Comparison of ENCODE assay signal across 18 cellular contexts in genomic region chr5:103541114-103541513, GRCh38. TPM values are rescaled to one million over a fixed set of nuclear protein-coding genes. Genes with fewer than 3 reads are reported as not detected.
DNase-seq lines count a peak whose midpoint lies in the region; ATAC-seq, FAIRE-seq and TF ChIP-seq lines count a peak whose summit lies in the region.
"Had no signal": no experiment of that assay in that cellular context is flagged by ENCODE, and none has a peak within 500 bp of the region (broad histone marks: within the 10 kb centered on the region; RNA-seq: fewer than 3 reads in every experiment).

No MANE protein-coding gene starts in this region.

- H4K20me1 ChIP-seq in GM12878 (ENCODE audit: control insufficient read depth, insufficient read depth) (no peaks in the 10 kb centered on the region), smooth muscle cell (ENCODE audit: low read depth) (no peaks in the 10 kb centered on the region)

- ATAC-seq in GM18498 (IDR thresholded peaks at IDR 0.05; ENCODE audit: unreplicated experiment) = peak; percentile 48
- ATAC-seq in GM21717 (IDR thresholded peaks at IDR 0.05; ENCODE audit: unreplicated experiment) = peak; percentile 77
- peak; percentile 41 for ATAC-seq in HG03565 (IDR thresholded peaks at IDR 0.05; ENCODE audit: unreplicated experiment)
- ATAC-seq in GM12878 = peak; percentile 79
- ATAC-seq in CD8-positive, alpha-beta T cell = no peak

- DNase-seq in GM12878 (ENCODE audit: low read depth, low spot score) (no peak), smooth muscle cell (lab: John Stamatoyannopoulos, UW; ENCODE audit: unreplicated experiment) (no peak), OCI-M2 (lab: John Stamatoyannopoulos, UW; ENCODE audit: unreplicated experiment) (no peak)
- no peak for DNase-seq in CD8-positive, alpha-beta T cell
- DNase-seq: ACHN; C1 segment of cervical spinal cord; CD4-positive, alpha-beta T cell; DMS79; GM23248; IMR-90; Kasumi-1; KBM-7 had no signal

- H3K9ac ChIP-seq in GM12878 (ENCODE audit: control insufficient read depth, insufficient read depth, low read length) = no peak overlapping the region
- no peak overlapping the region for H3K9ac ChIP-seq in smooth muscle cell (ENCODE audit: low read depth)
- H3K9ac ChIP-seq: GM23248 had no signal

- H3K27me3 ChIP-seq in GM12878 (replicated peaks in 1 of 2; ENCODE audit: control insufficient read depth in 2 of 2, insufficient read depth in 2 of 2, low read length in 1 of 2) (no peaks in the 10 kb centered on the region; a peak in 1 of 4 replicates), smooth muscle cell (ENCODE audit: low read depth) (no peaks in the 10 kb centered on the region)
- no peaks in the 10 kb centered on the region for H3K27me3 ChIP-seq in CD8-positive, alpha-beta T cell (ENCODE audit: insufficient read depth, low read length)

- TF ChIP-seq CTCF in GM12878 (IDR thresholded peaks at IDR 0.05 in 2 of 3, conservative IDR thresholded peaks at IDR 0.05 in 1 of 3; ENCODE audit: control insufficient read depth in 2 of 3, extremely low read depth in 1 of 3, insufficient read depth in 1 of 3, low read depth in 3 of 3, low read length in 3 of 3) (no peak), smooth muscle cell (IDR thresholded peaks at IDR 0.05; ENCODE audit: borderline replicate concordance, insufficient read depth, poor library complexity, severe bottlenecking) (no peak)
- no peak for TF ChIP-seq CTCF in CD8-positive, alpha-beta T cell (IDR thresholded peaks at IDR 0.05)

- H3K4me1 ChIP-seq in GM12878 (ENCODE audit: control insufficient read depth, insufficient read depth, low read length) (no peaks in the 10 kb centered on the region), smooth muscle cell (ENCODE audit: low read depth) (no peaks in the 10 kb centered on the region)
- H3K4me1 ChIP-seq in CD8-positive, alpha-beta T cell (ENCODE audit: insufficient read depth, low read length) = no peaks in the 10 kb centered on the region

- no peak for TF ChIP-seq EP300 in GM12878 (IDR thresholded peaks at IDR 0.05; ENCODE audit: borderline replicate concordance in 1 of 2, control insufficient read depth in 1 of 2, low read depth in 2 of 2, low read length in 2 of 2)

- no peak for TF ChIP-seq POLR2A in GM12878 (IDR thresholded peaks at IDR 0.05; ENCODE audit: low read depth, low read length)

- no TSS peak for BruUV-seq in GM12878 (replicated peaks; lab: Mats Ljungman, UMichigan)

- H2AFZ ChIP-seq in GM12878 (ENCODE audit: control insufficient read depth, low read depth, low read length) = no peak overlapping the region
- no peak overlapping the region for H2AFZ ChIP-seq in smooth muscle cell (ENCODE audit: low read depth)
- H2AFZ ChIP-seq: GM23248 had no signal

- no peak overlapping the region for H3K4me3 Mint-ChIP-seq in CD8-positive, alpha-beta T cell
- H3K4me3 Mint-ChIP-seq: B cell; CD4-positive, alpha-beta T cell had no signal

- H3K4me3 ChIP-seq in GM12878 (no peak overlapping the region), smooth muscle cell (no peak overlapping the region)
- H3K4me3 ChIP-seq in CD8-positive, alpha-beta T cell (ENCODE audit: low read depth, low read length) = no peak overlapping the region
- H3K4me3 ChIP-seq: GM23248 had no signal

- H3K4me2 ChIP-seq in GM12878 (ENCODE audit: control insufficient read depth, insufficient read depth) (peak overlapping the region; percentile 5; the same call in 1 of the 2 replicates), smooth muscle cell (no peak overlapping the region)

- H3K36me3 ChIP-seq in GM12878 (ENCODE audit: control insufficient read depth in 2 of 2, insufficient read depth in 2 of 2, low read length in 1 of 2) = no peaks in the 10 kb centered on the region
- H3K36me3 ChIP-seq in CD8-positive, alpha-beta T cell (ENCODE audit: insufficient read depth, low read length) = no peaks in the 10 kb centered on the region
- no peaks in the 10 kb centered on the region for H3K36me3 ChIP-seq in smooth muscle cell (ENCODE audit: low read depth)

- POLR2A ChIA-PET in GM12878 (lab: Charles Lee) = no interaction called here
- POLR2A ChIA-PET in CD8-positive, alpha-beta T cell (lab: Charles Lee) = no interaction called here

- 48% methylated on average over 2 of the region's 2 CpGs for WGBS in GM12878 (ENCODE audit: insufficient coverage, insufficient replicate concordance, low lambda C conversion rate, missing lambda C conversion rate)
- WGBS in smooth muscle cell (ENCODE audit: low lambda C conversion rate) = 87% methylated on average over 2 of the region's 2 CpGs

- CTCF ChIA-PET in GM12878 (lab: Yijun Ruan, JAX) = interaction anchor here (1.3 to 2.1 kb wide), 2 partner anchors 15 to 65 kb away, joined by 3 to 7 read pairs; no protein-coding TSS in a partner anchor
- CTCF ChIA-PET in CD8-positive, alpha-beta T cell (lab: Charles Lee) = no interaction called here

- in situ Hi-C loops in GM12878 (cut with MboI) = no loop called here

- RAD21 ChIA-PET in GM12878 (lab: Charles Lee; ENCODE audit: unreplicated experiment) = no interaction called here

- no peak for TF ChIP-seq RAD21 in GM12878 (IDR thresholded peaks at IDR 0.05; ENCODE audit: insufficient read depth, low read depth, low read length)

- SMC1A ChIA-PET in GM12878 (lab: Charles Lee; ENCODE audit: uncharacterized antibody, unreplicated experiment) = interaction anchor here (1.2 to 2.1 kb wide), 3 partner anchors 8 to 16 kb away, joined by 3 to 10 read pairs (median 7); no protein-coding TSS in a partner anchor

- H3K27ac Mint-ChIP-seq in CD8-positive, alpha-beta T cell = no peak overlapping the region
- H3K27ac Mint-ChIP-seq: B cell; CD4-positive, alpha-beta T cell had no signal

- no peak for FAIRE-seq in GM12878 (lab: Jason Lieb, UNC)
- FAIRE-seq: H54 had no signal

- H3K9me3 ChIP-seq in GM12878 (replicated peaks; ENCODE audit: control insufficient read depth, insufficient read depth, low read length) (no peaks in the 10 kb centered on the region), smooth muscle cell (replicated peaks; ENCODE audit: low read depth) (no peaks in the 10 kb centered on the region)
- H3K9me3 ChIP-seq in CD8-positive, alpha-beta T cell (ENCODE audit: low read length) = no peaks in the 10 kb centered on the region

- no peaks in the 10 kb centered on the region for H3K9me3 Mint-ChIP-seq in CD8-positive, alpha-beta T cell
- H3K9me3 Mint-ChIP-seq: CD4-positive, alpha-beta T cell had no signal

- H3F3A ChIP-seq in smooth muscle cell (ENCODE audit: low read depth) = no peaks in the 10 kb centered on the region

- H3K4me1 Mint-ChIP-seq in CD8-positive, alpha-beta T cell (ENCODE audit: low read depth) = no peaks in the 10 kb centered on the region
- H3K4me1 Mint-ChIP-seq: B cell had no signal

- no peaks in the 10 kb centered on the region for H3K36me3 Mint-ChIP-seq in CD8-positive, alpha-beta T cell

- H3K27ac ChIP-seq in GM12878 (ENCODE audit: control insufficient read depth, insufficient read depth) (no peak overlapping the region), smooth muscle cell (ENCODE audit: low read depth) (no peak overlapping the region)
- H3K27ac ChIP-seq in CD8-positive, alpha-beta T cell (ENCODE audit: low read depth, low read length) = no peak overlapping the region
- H3K27ac ChIP-seq: GM23248, HL-60 had no signal

- intact Hi-C loops in GM12878 (cut with micrococcal nuclease; ENCODE audit: unreplicated experiment) = no loop called here
- intact Hi-C loops in CD8-positive, alpha-beta T cell (cut with DNase I, micrococcal nuclease) = no loop called here

- peaks cover 2% of the 10 kb centered on the region for H3K27me3 Mint-ChIP-seq in CD8-positive, alpha-beta T cell (ENCODE audit: low read depth)
- H3K27me3 Mint-ChIP-seq: B cell; CD4-positive, alpha-beta T cell had no signal

- H3K79me2 ChIP-seq in GM12878 (ENCODE audit: control insufficient read depth, insufficient read depth, low read length) (no peaks in the 10 kb centered on the region), smooth muscle cell (ENCODE audit: low read depth) (no peaks in the 10 kb centered on the region)

TF ChIP-seq in GM12878, 131 proteins besides CTCF, POLR2A, EP300 and RAD21:
- TF ChIP-seq TCF7 (IDR thresholded peaks at IDR 0.05; ENCODE audit: borderline replicate concordance) (no peak), SUZ12 (IDR thresholded peaks at IDR 0.05; ENCODE audit: unreplicated experiment) (no peak)

RNA-seq across cellular contexts. Expression of gene NUDT12, which starts 21.5 kb away (rescaled TPM):
- 25.6 and 26.9 TPM in 2 replicates for total RNA-seq in GM12878 (2013; cell fraction: nucleolus; rRNA removed)
- total RNA-seq in GM12878 (2014; rRNA removed) = 3.8 and 5.4 TPM in 2 replicates
- total RNA-seq in GM12878 (2014; rRNA removed; fragmentation: Illumina TruSeq; extraction: Trizol) = 5.8 and 5.9 TPM in 2 replicates
- total RNA-seq in GM12878 (2021) = 3.9 and 5.2 TPM in 2 replicates
- polyA plus RNA-seq in GM12878 (2011; ENCODE audit: low read depth) = 1.2 TPM
- polyA plus RNA-seq in GM12878 (2011; rRNA removed) = 9.0 and 16.3 TPM in 2 replicates
- 2.2 and 2.4 TPM in 2 replicates for polyA plus RNA-seq in GM12878 (2011; cell fraction: cytosol; rRNA removed)
- 9.4 and 13.1 TPM in 2 replicates for polyA plus RNA-seq in GM12878 (2011; cell fraction: nucleus; rRNA removed)
- polyA plus RNA-seq in GM12878 (2012) = 2.0 and 3.2 TPM in 2 replicates
- polyA plus RNA-seq in GM12878 (2014; fragmentation: Illumina TruSeq; extraction: Trizol) = 5.9 and 7.8 TPM in 2 replicates
- 1 to 10 TPM; 4.5 to 5.0 TPM for polyA plus RNA-seq in GM12878 (2014; fragmentation: Nextera tagmentation; extraction: Ambion mirVana)
- polyA plus RNA-seq in GM12878 (2014; rRNA removed) = 2.6 and 2.9 TPM in 2 replicates
- polyA plus RNA-seq in GM12878 (2016; fragmentation: Nextera tagmentation; extraction: Ambion mirVana) = 1 to 10 TPM; 5.1 to 5.2 TPM
- polyA minus RNA-seq in GM12878 (2011; rRNA and poly(A)+ RNA removed) = 2.1 and 3.1 TPM in 2 replicates
- 1.3 and 1.7 TPM in 2 replicates for polyA minus RNA-seq in GM12878 (2011; cell fraction: cytosol; rRNA and poly(A)+ RNA removed)
- polyA minus RNA-seq in GM12878 (2011; cell fraction: nucleus; rRNA and poly(A)+ RNA removed) = 2.3 and 3.6 TPM in 2 replicates
- under 1 TPM in 1 of 2 experiments, not detected in 1; 0.44 TPM for total RNA-seq in CD8-positive, alpha-beta T cell
- 14.9 and 16.6 TPM in 2 replicates for total RNA-seq in smooth muscle cell
- 6.5 and 6.7 TPM in 2 replicates for polyA plus RNA-seq in smooth muscle cell
